In the genomic region with DNA sequence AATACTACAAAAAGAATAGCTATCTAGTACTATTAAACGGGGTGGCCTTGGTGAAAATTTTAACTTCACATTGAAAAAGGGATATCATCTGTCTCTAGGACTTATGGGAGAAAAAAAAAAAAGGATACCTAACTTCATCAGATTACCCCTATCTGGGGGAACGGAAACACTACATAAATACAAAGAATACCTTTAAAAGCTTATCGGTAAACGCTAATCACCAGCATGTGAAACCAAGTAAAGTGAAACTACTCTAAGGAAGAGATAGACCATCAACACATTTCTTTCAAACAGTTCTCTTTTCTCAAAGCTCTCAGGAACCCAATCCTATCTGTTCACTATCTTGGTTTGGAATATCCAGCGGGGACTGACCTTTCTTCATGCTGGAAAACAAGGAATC, we compare ENCODE assay signal across 15 cellular contexts. TPM values are rescaled to one million over a fixed set of nuclear protein-coding genes. Genes with fewer than 3 reads are reported as not detected.
DNase-seq lines count a peak whose midpoint lies in the region; ATAC-seq and TF ChIP-seq lines count a peak whose summit lies in the region.
"Had no signal": no experiment of that assay in that cellular context is flagged by ENCODE, and none has a peak within 500 bp of the region (broad histone marks: within the 10 kb centered on the region; RNA-seq: fewer than 3 reads in every experiment).

No MANE protein-coding gene starts in this region.

- intact Hi-C loops in activated T-helper 2 cell treated with anti-CD3 and anti-CD28 coated beads, Interferon-gamma antibody, Interleukin-2, Interleukin-4, amounts not matched to agents 10 μg/mL and 5 μg/mL and 100 μg/mL, durations not matched to agents 14 hours and 24 hours and 36 hours (cut with micrococcal nuclease), result no loop called here

- peaks cover 10% of the 10 kb centered on the region for H3K36me3 Mint-ChIP-seq in activated CD4-positive, alpha-beta T cell treated with anti-CD3 and anti-CD28 coated beads, Interleukin-2, amount 10 ng/mL, durations not matched to agents 7 days and 5 days (ENCODE audit: low read depth)
- peaks cover 13% of the 10 kb centered on the region for H3K36me3 Mint-ChIP-seq in activated T-helper 2 cell treated with anti-CD3 and anti-CD28 coated beads, Interferon-gamma antibody, Interleukin-2, Interleukin-4, amounts not matched to agents 10 μg/mL and 5 μg/mL and 100 μg/mL, durations not matched to agents 14 hours and 24 hours and 36 hours (ENCODE audit: low read depth)
- no peaks in the 10 kb centered on the region for H3K36me3 Mint-ChIP-seq in neural progenitor cell

- CTCF ChIA-PET in activated CD4-positive, alpha-beta T cell treated with anti-CD3 and anti-CD28 coated beads, Interleukin-2, amount 10 ng/mL, durations not matched to agents 7 days and 5 days (lab: Charles Lee), result interaction anchor here (0.6 to 1.8 kb wide), 4 partner anchors 8 to 425 kb away, joined by 3 to 11 read pairs (median 3); no protein-coding TSS in a partner anchor

- H3K27ac Mint-ChIP-seq in activated CD4-positive, alpha-beta T cell treated with anti-CD3 and anti-CD28 coated beads, Interleukin-2, amount 10 ng/mL, durations not matched to agents 7 days and 5 days, result peak overlapping the region; percentile 57
- peak overlapping the region; percentile 14 for H3K27ac Mint-ChIP-seq in activated T-helper 2 cell treated with anti-CD3 and anti-CD28 coated beads, Interferon-gamma antibody, Interleukin-2, Interleukin-4, amounts not matched to agents 10 μg/mL and 5 μg/mL and 100 μg/mL, durations not matched to agents 14 hours and 24 hours and 36 hours
- no peak overlapping the region for H3K27ac Mint-ChIP-seq in neural progenitor cell
- H3K27ac Mint-ChIP-seq: nephron progenitor cell had no signal

- no peaks in the 10 kb centered on the region for H3K36me3 ChIP-seq in parathyroid adenoma (ENCODE audit: control insufficient read depth, insufficient read depth, low read length)
- H3K36me3 ChIP-seq in neural progenitor cell, result no peaks in the 10 kb centered on the region

- H3K4me1 Mint-ChIP-seq in activated CD4-positive, alpha-beta T cell treated with anti-CD3 and anti-CD28 coated beads, Interleukin-2, amount 10 ng/mL, durations not matched to agents 7 days and 5 days, result peaks cover 41% of the 10 kb centered on the region
- peaks cover 43% of the 10 kb centered on the region for H3K4me1 Mint-ChIP-seq in activated T-helper 2 cell treated with anti-CD3 and anti-CD28 coated beads, Interferon-gamma antibody, Interleukin-2, Interleukin-4, amounts not matched to agents 10 μg/mL and 5 μg/mL and 100 μg/mL, durations not matched to agents 14 hours and 24 hours and 36 hours (ENCODE audit: low read depth)
- H3K4me1 Mint-ChIP-seq in neural progenitor cell, result peaks cover 14% of the 10 kb centered on the region

- H3K27me3 Mint-ChIP-seq in activated CD4-positive, alpha-beta T cell treated with anti-CD3 and anti-CD28 coated beads, Interleukin-2, amount 10 ng/mL, durations not matched to agents 7 days and 5 days, result no peaks in the 10 kb centered on the region
- no peaks in the 10 kb centered on the region for H3K27me3 Mint-ChIP-seq in activated T-helper 2 cell treated with anti-CD3 and anti-CD28 coated beads, Interferon-gamma antibody, Interleukin-2, Interleukin-4, amounts not matched to agents 10 μg/mL and 5 μg/mL and 100 μg/mL, durations not matched to agents 14 hours and 24 hours and 36 hours (ENCODE audit: low read depth)
- peaks cover 3% of the 10 kb centered on the region for H3K27me3 Mint-ChIP-seq in neural progenitor cell (ENCODE audit: insufficient read depth, low read depth)

- peak overlapping the region; percentile 42 for H3K4me3 Mint-ChIP-seq in activated CD4-positive, alpha-beta T cell treated with anti-CD3 and anti-CD28 coated beads, Interleukin-2, amount 10 ng/mL, durations not matched to agents 7 days and 5 days
- H3K4me3 Mint-ChIP-seq in activated T-helper 2 cell treated with anti-CD3 and anti-CD28 coated beads, Interferon-gamma antibody, Interleukin-2, Interleukin-4, amounts not matched to agents 10 μg/mL and 5 μg/mL and 100 μg/mL, durations not matched to agents 14 hours and 24 hours and 36 hours (ENCODE audit: low read depth), result peak overlapping the region; percentile 52
- no peak overlapping the region for H3K4me3 Mint-ChIP-seq in neural progenitor cell
- H3K4me3 Mint-ChIP-seq: nephron progenitor cell had no signal

- H3K4me2 ChIP-seq in parathyroid adenoma (ENCODE audit: low read length) (peak overlapping the region; percentile 45), neural progenitor cell (no peak overlapping the region)

- POLR2A ChIA-PET in activated CD4-positive, alpha-beta T cell treated with anti-CD3 and anti-CD28 coated beads, Interleukin-2, amount 10 ng/mL, durations not matched to agents 7 days and 5 days (lab: Charles Lee), result interaction anchor here (0.6 kb wide), 1 partner anchor 366 kb away, joined by 6 read pairs; no protein-coding TSS in a partner anchor

- TF ChIP-seq CTCF in parathyroid adenoma (IDR thresholded peaks at IDR 0.05), result no peak
- TF ChIP-seq CTCF in neural progenitor cell (IDR thresholded peaks at IDR 0.05), result no peak

- peak; percentile 23 for ATAC-seq in HG02973 (IDR thresholded peaks at IDR 0.05; ENCODE audit: unreplicated experiment)
- ATAC-seq in HG02970 (IDR thresholded peaks at IDR 0.05; ENCODE audit: low FRiP score, unreplicated experiment), result no peak
- ATAC-seq: gastrocnemius medialis had no signal

- H3K79me2 ChIP-seq in parathyroid adenoma (peaks cover 3% of the 10 kb centered on the region), neural progenitor cell (ENCODE audit: low read depth) (peaks cover 8% of the 10 kb centered on the region)

- H2AFZ ChIP-seq in parathyroid adenoma (peak overlapping the region; percentile 45), neural progenitor cell (replicated peaks) (no peak overlapping the region)

- H4K20me1 ChIP-seq in neural progenitor cell (ENCODE audit: low read depth), result no peaks in the 10 kb centered on the region

- no peaks in the 10 kb centered on the region for H3K9me3 Mint-ChIP-seq in activated CD4-positive, alpha-beta T cell treated with anti-CD3 and anti-CD28 coated beads, Interleukin-2, amount 10 ng/mL, durations not matched to agents 7 days and 5 days
- no peaks in the 10 kb centered on the region for H3K9me3 Mint-ChIP-seq in activated T-helper 2 cell treated with anti-CD3 and anti-CD28 coated beads, Interferon-gamma antibody, Interleukin-2, Interleukin-4, amounts not matched to agents 10 μg/mL and 5 μg/mL and 100 μg/mL, durations not matched to agents 14 hours and 24 hours and 36 hours
- no peaks in the 10 kb centered on the region for H3K9me3 Mint-ChIP-seq in neural progenitor cell
- H3K9me3 Mint-ChIP-seq: nephron progenitor cell had no signal

- H3K4me1 ChIP-seq in parathyroid adenoma (peaks cover 10% of the 10 kb centered on the region), neural progenitor cell (peaks cover 7% of the 10 kb centered on the region)

- peak overlapping the region; percentile 77 for H3K27ac ChIP-seq in parathyroid adenoma
- no peak overlapping the region for H3K27ac ChIP-seq in neural progenitor cell
- H3K27ac ChIP-seq: gastrocnemius medialis, vagina had no signal

- H3F3A ChIP-seq in neural progenitor cell (ENCODE audit: low read depth), result peaks cover 14% of the 10 kb centered on the region

- no peaks in the 10 kb centered on the region for H3K27me3 ChIP-seq in parathyroid adenoma (ENCODE audit: control insufficient read depth, insufficient read depth, low read length)
- H3K27me3 ChIP-seq in neural progenitor cell, result no peaks in the 10 kb centered on the region
- H3K27me3 ChIP-seq: gastrocnemius medialis, vagina had no signal

- DNase-seq in activated CD4-positive, alpha-beta T cell treated with anti-CD3 and anti-CD28 coated beads, Interleukin-2, amount 10 ng/mL, durations not matched to agents 7 days and 5 days, result no peak
- DNase-seq in activated CD4-positive, alpha-beta T cell treated with anti-CD3 and anti-CD28 coated beads, Interleukin-2, amount 50 U/mL, for 48 hours, result no peak
- no peak for DNase-seq in activated T-helper 2 cell treated with anti-CD3 and anti-CD28 coated beads, Interferon-gamma antibody, Interleukin-2, Interleukin-4, amounts not matched to agents 10 μg/mL and 5 μg/mL and 100 μg/mL, durations not matched to agents 14 hours and 24 hours and 36 hours (ENCODE audit: low spot score)
- DNase-seq in DMS153 treated with DMSO at 0.1 percent for 48 hours (lab: John Stamatoyannopoulos, UW; ENCODE audit: unreplicated experiment), result no peak
- no peak for DNase-seq in neural progenitor cell (ENCODE audit: low spot score)
- DNase-seq: activated CD4-positive, alpha-beta T cell treated with anti-CD3 and anti-CD28 coated beads for 4 hours; amygdala; gastrocnemius medialis; NCI-H1105; NCI-H524; nephron progenitor cell had no signal

- H3K9ac ChIP-seq in parathyroid adenoma (no peak overlapping the region), neural progenitor cell (no peak overlapping the region)

- H3K9me3 ChIP-seq in parathyroid adenoma (ENCODE audit: control insufficient read depth, low read length), result no peaks in the 10 kb centered on the region
- H3K9me3 ChIP-seq in neural progenitor cell (ENCODE audit: low read depth), result no peaks in the 10 kb centered on the region
- H3K9me3 ChIP-seq: gastrocnemius medialis, vagina had no signal

- H3K4me3 ChIP-seq in parathyroid adenoma (ENCODE audit: low read depth, low read length), result no peak overlapping the region
- no peak overlapping the region for H3K4me3 ChIP-seq in neural progenitor cell
- H3K4me3 ChIP-seq: gastrocnemius medialis, vagina had no signal

RNA-seq across cellular contexts. Expression of gene KICS2, which starts 3.5 kb away (rescaled TPM):
- total RNA-seq in activated CD4-positive, alpha-beta T cell treated with anti-CD3 and anti-CD28 coated beads, Interleukin-2, amount 10 ng/mL, durations not matched to agents 7 days and 5 days, result 1 to 10 TPM; 8.4 to 8.7 TPM
- total RNA-seq in activated T-helper 2 cell treated with anti-CD3 and anti-CD28 coated beads, Interferon-gamma antibody, Interleukin-2, Interleukin-4, amounts not matched to agents 10 μg/mL and 5 μg/mL and 100 μg/mL, durations not matched to agents 14 hours and 24 hours and 36 hours, result 15.3 and 16.6 TPM in 2 replicates
- 3.9 and 5.8 TPM in 2 replicates for total RNA-seq in neural progenitor cell (ENCODE audit: low replicate concordance)
